Comparison of ENCODE assay signal across 1 cellular context in genomic region chr3:195149292-195149691, GRCh38.
TF ChIP-seq lines count a peak whose summit lies in the region.

No MANE protein-coding gene starts in this region.

TF ChIP-seq in H1, 55 proteins besides CTCF, POLR2A, EP300 and RAD21 (continued from another document):
- TF ChIP-seq BRCA1 (IDR thresholded peaks at IDR 0.05; ENCODE audit: low read depth, low read length): no peak
- no peak for TF ChIP-seq EZH2 (IDR thresholded peaks at IDR 0.05; ENCODE audit: low read depth, low read length, severe bottlenecking)
- TF ChIP-seq GABPA (IDR thresholded peaks at IDR 0.05; ENCODE audit: borderline replicate concordance, insufficient read depth, low read length): no peak
- no peak for TF ChIP-seq CBX5 (IDR thresholded peaks at IDR 0.05; ENCODE audit: low read depth, low read length)
